In genomic region chr9:32344551-32345182, GRCh38 we compare ENCODE assay signal across 1 cellular context.
TF ChIP-seq lines count a peak whose summit lies in the region.

No MANE protein-coding gene starts in this region.

TF ChIP-seq in WTC11, 78 proteins besides CTCF, POLR2A, EP300 and RAD21 (continued from another document and continues in another):
- TF ChIP-seq ZMAT4 (CRISPR knock-in tag; IDR thresholded peaks at IDR 0.05): no peak
- no peak for TF ChIP-seq TCF7 (CRISPR knock-in tag; IDR thresholded peaks at IDR 0.05; ENCODE audit: low read depth)
- no peak for TF ChIP-seq ATF1 (CRISPR knock-in tag; IDR thresholded peaks at IDR 0.05)
- no peak for TF ChIP-seq ZBTB21 (CRISPR knock-in tag; IDR thresholded peaks at IDR 0.05; ENCODE audit: borderline replicate concordance)
- TF ChIP-seq MYBL2 (CRISPR knock-in tag; IDR thresholded peaks at IDR 0.05): 0 out of 2 replicates have a peak, but pooled peaks have one; percentile 7
- TF ChIP-seq ZNF138 (CRISPR knock-in tag; conservative IDR thresholded peaks at IDR 0.05): no peak
- TF ChIP-seq MLX (CRISPR knock-in tag; IDR thresholded peaks at IDR 0.05): no peak
- no peak for TF ChIP-seq E2F4 (CRISPR knock-in tag; IDR thresholded peaks at IDR 0.05; ENCODE audit: borderline replicate concordance, low read depth)
- TF ChIP-seq AFF4 (CRISPR knock-in tag; IDR thresholded peaks at IDR 0.05; ENCODE audit: borderline replicate concordance): no peak
- no peak for TF ChIP-seq SP1 (CRISPR knock-in tag; conservative IDR thresholded peaks at IDR 0.05)
- TF ChIP-seq E2F5 (CRISPR knock-in tag; IDR thresholded peaks at IDR 0.05): no peak
- no peak for TF ChIP-seq RORB (CRISPR knock-in tag; IDR thresholded peaks at IDR 0.05)
- TF ChIP-seq RELA (CRISPR knock-in tag; IDR thresholded peaks at IDR 0.05; ENCODE audit: borderline replicate concordance): no peak
- TF ChIP-seq CREM (CRISPR knock-in tag; IDR thresholded peaks at IDR 0.05): no peak
- TF ChIP-seq SMAD3 (CRISPR knock-in tag; IDR thresholded peaks at IDR 0.05; ENCODE audit: borderline replicate concordance): no peak
- no peak for TF ChIP-seq OVOL2 (CRISPR knock-in tag; IDR thresholded peaks at IDR 0.05; ENCODE audit: borderline replicate concordance)
- no peak for TF ChIP-seq PRDM15 (CRISPR knock-in tag; IDR thresholded peaks at IDR 0.05)
- peak; percentile 87 for TF ChIP-seq ETV6 (CRISPR knock-in tag; IDR thresholded peaks at IDR 0.05)
- TF ChIP-seq PRRX2 (CRISPR knock-in tag; IDR thresholded peaks at IDR 0.05): no peak
- peak; percentile 98 for TF ChIP-seq IRF1 (CRISPR knock-in tag; IDR thresholded peaks at IDR 0.05)
- no peak for TF ChIP-seq ATF2 (CRISPR knock-in tag; IDR thresholded peaks at IDR 0.05; ENCODE audit: borderline replicate concordance, low read depth)
- no peak for TF ChIP-seq ZBTB43 (CRISPR knock-in tag; IDR thresholded peaks at IDR 0.05)
- no peak for TF ChIP-seq ZNF425 (CRISPR knock-in tag; conservative IDR thresholded peaks at IDR 0.05)
- no peak for TF ChIP-seq ESRRA (CRISPR knock-in tag; IDR thresholded peaks at IDR 0.05; ENCODE audit: borderline replicate concordance)
- peak; percentile 34; the same call in 1 of the 2 replicates for TF ChIP-seq FOXK1 (CRISPR knock-in tag; IDR thresholded peaks at IDR 0.05)
- TF ChIP-seq HMGXB4 (CRISPR knock-in tag; IDR thresholded peaks at IDR 0.05): no peak
- TF ChIP-seq ZNF423 (CRISPR knock-in tag; IDR thresholded peaks at IDR 0.05): 0 out of 2 replicates have a peak, but pooled peaks have one; percentile 3
- peak; percentile 82; the same call in 1 of the 2 replicates for TF ChIP-seq TEAD1 (CRISPR knock-in tag; IDR thresholded peaks at IDR 0.05)
- no peak for TF ChIP-seq E2F1 (CRISPR knock-in tag; IDR thresholded peaks at IDR 0.05)
- TF ChIP-seq NR3C1 (CRISPR knock-in tag; conservative IDR thresholded peaks at IDR 0.05; ENCODE audit: low read depth): no peak
- TF ChIP-seq CDX4 (CRISPR knock-in tag; IDR thresholded peaks at IDR 0.05; ENCODE audit: borderline replicate concordance): no peak
- no peak for TF ChIP-seq NFE2L1 (CRISPR knock-in tag; IDR thresholded peaks at IDR 0.05)
- TF ChIP-seq USF1 (CRISPR knock-in tag; IDR thresholded peaks at IDR 0.05): no peak
